Comparison of ENCODE assay signal across 11 cellular contexts in the genomic region with DNA sequence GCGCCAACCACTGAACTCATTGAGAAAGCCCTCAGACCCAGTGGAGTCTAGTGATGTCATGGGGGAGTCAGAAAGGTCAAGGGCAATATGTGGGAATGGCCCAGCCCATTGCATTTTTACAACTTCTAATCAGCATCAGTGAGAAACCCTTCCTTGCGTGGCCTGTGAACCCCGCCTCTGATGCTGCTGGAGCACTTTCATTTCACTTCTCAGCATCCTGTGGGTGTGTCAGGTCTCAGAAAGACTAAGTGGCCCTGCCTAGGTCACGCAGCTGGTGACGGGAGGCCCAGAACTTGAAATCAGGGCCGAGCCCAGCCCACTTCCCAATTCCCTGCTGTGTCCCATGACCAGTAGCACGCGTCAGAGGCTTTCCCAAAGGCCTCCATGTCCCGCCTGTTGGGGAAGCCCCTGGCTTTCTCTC. TPM values are rescaled to one million over a fixed set of nuclear protein-coding genes. Genes with fewer than 3 reads are reported as not detected.
DNase-seq lines count a peak whose midpoint lies in the region; ATAC-seq and TF ChIP-seq lines count a peak whose summit lies in the region.
"Had no signal": no experiment of that assay in that cellular context is flagged by ENCODE, and none has a peak within 500 bp of the region (broad histone marks: within the 10 kb centered on the region; RNA-seq: fewer than 3 reads in every experiment).

No MANE protein-coding gene starts in this region.

- no peak overlapping the region for H2BK15ac ChIP-seq in H9 (ENCODE audit: low read depth, low read length)

- no peak overlapping the region for H4K5ac ChIP-seq in H9 (ENCODE audit: insufficient read length, low read depth, low read length)

- H4K20me1 ChIP-seq in H9 (ENCODE audit: control insufficient read depth, insufficient read depth, insufficient read length), result no peaks in the 10 kb centered on the region

- no peaks in the 10 kb centered on the region for H3K9me3 Mint-ChIP-seq in H9
- H3K9me3 Mint-ChIP-seq: type B pancreatic cell had no signal

- no peak overlapping the region for H3K27ac Mint-ChIP-seq in H9
- H3K27ac Mint-ChIP-seq: type B pancreatic cell had no signal

- H3K4me1 ChIP-seq in H9 (ENCODE audit: insufficient read depth, low read length) (no peaks in the 10 kb centered on the region), breast epithelium (no peaks in the 10 kb centered on the region)

- H2AFZ ChIP-seq in H9 (ENCODE audit: low read length), result no peak overlapping the region

- H2AK5ac ChIP-seq in H9 (ENCODE audit: insufficient read length, low read length), result no peak overlapping the region

- H3K27ac ChIP-seq in H9 (ENCODE audit: insufficient read length, low read depth, low read length), result no peak overlapping the region
- H3K27ac ChIP-seq in breast epithelium, result no peak overlapping the region

- no peak overlapping the region for H2BK5ac ChIP-seq in H9 (ENCODE audit: insufficient read length, low read length)

- no peaks in the 10 kb centered on the region for H3K36me3 ChIP-seq in breast epithelium

- no peak overlapping the region for H3T11ph ChIP-seq in H9 (ENCODE audit: low read length)

- no peak overlapping the region for H2BK12ac ChIP-seq in H9 (ENCODE audit: insufficient read length, low read depth, low read length)

- no peak overlapping the region for H3K4me3 Mint-ChIP-seq in H9
- H3K4me3 Mint-ChIP-seq: type B pancreatic cell had no signal

- peak; percentile 30 for DNase-seq in GM12864 (ENCODE audit: low read depth)
- DNase-seq in activated T-cell treated with anti-CD3 and anti-CD28 coated beads, Interleukin-2, amount 50 U/mL, for 48 hours, result peak; percentile 63 to 70
- peak; percentile 40 to 53 (median 50) for DNase-seq in stimulated activated CD4-positive, alpha-beta T cell treated with anti-CD3 and anti-CD28 coated beads, Interleukin-12 subunit alpha, Interleukin-12 subunit beta, amount 100 ng/mL, for 48 hours (ENCODE audit: low read depth in 2 of 3, low spot score in 1 of 3)
- DNase-seq in pons (ENCODE audit: low spot score), result no peak
- no peak for DNase-seq in H9
- DNase-seq in NCI-H82 treated with DMSO at 0.1 percent for 48 hours (lab: John Stamatoyannopoulos, UW; ENCODE audit: unreplicated experiment), result no peak
- DNase-seq in breast epithelium (ENCODE audit: low spot score in 2 of 2), result no peak
- DNase-seq: Calu3 had no signal

- H3K79me2 ChIP-seq in H9 (ENCODE audit: insufficient read depth, low read length), result no peaks in the 10 kb centered on the region

- no peak for TF ChIP-seq POLR2A in breast epithelium (IDR thresholded peaks at IDR 0.05)

- ATAC-seq in HG03354 (IDR thresholded peaks at IDR 0.05; ENCODE audit: poor library complexity, severe bottlenecking, unreplicated experiment), result peak; percentile 45

- no peak overlapping the region for H4K91ac ChIP-seq in H9 (ENCODE audit: insufficient read length, low read depth, low read length)

- no peak overlapping the region for H3K4ac ChIP-seq in H9 (ENCODE audit: low read depth, low read length)

- H3K27me3 ChIP-seq in H9 (ENCODE audit: insufficient read depth, low read length) (no peaks in the 10 kb centered on the region), breast epithelium (peaks cover 0 to 5% of the 10 kb centered on the region in 2 donors)

- H3K36me3 Mint-ChIP-seq in H9 (ENCODE audit: insufficient read depth in 1 of 3, low read depth in 3 of 3), result no peaks in the 10 kb centered on the region
- H3K36me3 Mint-ChIP-seq: type B pancreatic cell had no signal

- no peak overlapping the region for H4K8ac ChIP-seq in H9 (replicated peaks; ENCODE audit: insufficient read length, low read depth, low read length)

- H3K4me2 ChIP-seq in H9 (ENCODE audit: insufficient read depth, insufficient read length, low read length), result no peak overlapping the region

- H3K9ac ChIP-seq in H9 (ENCODE audit: extremely low read depth, insufficient read length, low read length), result no peak overlapping the region

- H3K9me3 ChIP-seq in H9 (ENCODE audit: control insufficient read depth, low read depth, low read length) (no peaks in the 10 kb centered on the region), breast epithelium (no peaks in the 10 kb centered on the region)

- peaks cover 4% of the 10 kb centered on the region for H3K23me2 ChIP-seq in H9 (ENCODE audit: insufficient read length, low read depth, low read length, poor library complexity, severe bottlenecking)

- intact Hi-C loops in breast epithelium (cut with DNase I; ENCODE audit: low total_unique reads), result no loop called here

- H3K4me3 ChIP-seq in GM12864 (ENCODE audit: low read depth, low read length) (no peak overlapping the region), breast epithelium (no peak overlapping the region)

- no peak overlapping the region for H2BK20ac ChIP-seq in H9 (ENCODE audit: low read depth, low read length, poor library complexity, severe bottlenecking)

- no peak overlapping the region for H2BK120ac ChIP-seq in H9 (ENCODE audit: low read depth, low read length, poor library complexity, severe bottlenecking)

- no CpG with 5 or more reads among the region's 9 CpGs for WGBS in H9 (ENCODE audit: extremely low coverage, insufficient read length, low lambda C conversion rate)

- no peak overlapping the region for H3K23ac ChIP-seq in H9 (ENCODE audit: insufficient read length, low read depth, low read length)

- peaks cover 5 to 11% of the 10 kb centered on the region in 2 experiments; a peak in 3 of 4 replicates for H3K4me1 Mint-ChIP-seq in H9

- H3K14ac ChIP-seq in H9 (ENCODE audit: insufficient read depth, low read length), result no peak overlapping the region

- H3K27me3 Mint-ChIP-seq in H9 (ENCODE audit: low read depth), result peaks cover 26% of the 10 kb centered on the region

- TF ChIP-seq CTCF in GM12864 (IDR thresholded peaks at IDR 0.05; ENCODE audit: low read depth, low read length, missing control alignments) (no peak), H9 (conservative IDR thresholded peaks at IDR 0.05) (no peak), breast epithelium (IDR thresholded peaks at IDR 0.05) (no peak)

- H3K79me1 ChIP-seq in H9 (ENCODE audit: insufficient read depth, low read depth, low read length, poor library complexity, severe bottlenecking), result no peaks in the 10 kb centered on the region

- no peak overlapping the region for H3K56ac ChIP-seq in H9 (ENCODE audit: insufficient read length, low read depth, low read length)

- no peak overlapping the region for H3K18ac ChIP-seq in H9 (ENCODE audit: insufficient read length, low read depth, low read length)

RNA-seq across cellular contexts. Expression of gene DNAI2, which starts 6.1 kb away (rescaled TPM):
- total RNA-seq in H9 (2021) (not detected in 2 replicates), breast epithelium (not detected)
- total RNA-seq: Calu3, mesenteric fat pad had no signal

RNA-seq across cellular contexts. Expression of gene KIF19, which starts 45.9 kb away (rescaled TPM):
- total RNA-seq in H9 (2021) (0.13 and 0.18 TPM in 2 replicates), breast epithelium (1 to 10 TPM in 1 of 3 donors, under 1 TPM in 2; 0.16 to 1.3 (median 0.44) TPM)
- total RNA-seq: Calu3 had no signal

Comparison
In these comparisons a context has a peak if more than half of its experiments do, and no peak if none do; other contexts are left out.
1. DNase-seq: peak in GM12864 (single experiment), activated T-cell treated with anti-CD3 and anti-CD28 coated beads, Interleukin-2, amount 50 U/mL, for 48 hours (2 of 2) and stimulated activated CD4-positive, alpha-beta T cell treated with anti-CD3 and anti-CD28 coated beads, Interleukin-12 subunit alpha, Interleukin-12 subunit beta, amount 100 ng/mL, for 48 hours (3 of 3); none in pons (single experiment), H9 (single experiment), NCI-H82 treated with DMSO at 0.1 percent for 48 hours (single experiment) and breast epithelium (0 of 2).